ENCODE assay signal across 11 cellular contexts in the genomic region with DNA sequence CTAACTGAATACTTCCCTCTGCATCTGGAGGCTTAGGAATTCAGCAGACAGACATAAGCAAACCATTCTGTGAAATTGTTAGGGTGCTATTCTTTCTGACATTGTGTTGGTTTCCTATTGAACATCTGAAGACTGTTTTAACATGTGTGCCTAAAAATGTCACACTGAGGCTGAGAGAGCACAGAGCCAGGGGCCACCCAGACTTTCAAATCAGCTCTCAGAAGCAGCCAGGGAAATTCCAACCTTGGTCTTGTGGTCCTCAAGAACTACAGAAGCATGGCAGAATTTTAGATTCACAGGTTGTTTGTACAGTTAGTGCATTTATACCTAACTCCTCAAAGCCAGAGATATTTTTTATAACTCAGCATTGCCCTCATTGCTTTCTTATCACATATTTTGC.
DNase-seq lines count a peak whose midpoint lies in the region; ATAC-seq and TF ChIP-seq lines count a peak whose summit lies in the region.
"Had no signal": no experiment of that assay in that cellular context is flagged by ENCODE, and none has a peak within 500 bp of the region (broad histone marks: within the 10 kb centered on the region; RNA-seq: fewer than 3 reads in every experiment).

No MANE protein-coding gene starts in this region.

- TF ChIP-seq CTCF in stomach (IDR thresholded peaks at IDR 0.05) (no peak), breast epithelium (IDR thresholded peaks at IDR 0.05) (no peak)

- TF ChIP-seq EP300 in stomach (IDR thresholded peaks at IDR 0.05) = no peak

- no peak overlapping the region for H3K4me3 ChIP-seq in stomach
- no peak overlapping the region for H3K4me3 ChIP-seq in breast epithelium

- intact Hi-C loops in stomach (cut with DNase I; ENCODE audit: low total_unique reads) (no loop called here), breast epithelium (cut with DNase I; ENCODE audit: low total_unique reads) (no loop called here)

- H3K36me3 ChIP-seq in stomach (no peaks in the 10 kb centered on the region), breast epithelium (no peaks in the 10 kb centered on the region)
- H3K36me3 ChIP-seq: brain microvascular endothelial cell had no signal

- DNase-seq in central memory CD4-positive, alpha-beta T cell = peak; percentile 9
- no peak for DNase-seq in stomach
- DNase-seq in NCI-H2196 treated with DMSO at 0.1 percent for 48 hours (lab: John Stamatoyannopoulos, UW; ENCODE audit: unreplicated experiment) = no peak
- no peak for DNase-seq in breast epithelium (ENCODE audit: low spot score in 2 of 2)
- no peak for DNase-seq in SW480 (ENCODE audit: low spot score)
- DNase-seq: brain microvascular endothelial cell, kidney glomerular epithelial cell had no signal

- no peaks in the 10 kb centered on the region for H3K9me3 ChIP-seq in stomach
- no peaks in the 10 kb centered on the region for H3K9me3 ChIP-seq in breast epithelium

- H3K4me1 ChIP-seq in stomach (no peaks in the 10 kb centered on the region), breast epithelium (no peaks in the 10 kb centered on the region)

- H3K27me3 ChIP-seq in stomach (no peaks in the 10 kb centered on the region), breast epithelium (no peaks in the 10 kb centered on the region)
- H3K27me3 ChIP-seq: brain microvascular endothelial cell had no signal

- no peak overlapping the region for H3K27ac ChIP-seq in stomach
- no peak overlapping the region for H3K27ac ChIP-seq in breast epithelium
- H3K27ac ChIP-seq: brain microvascular endothelial cell had no signal

- TF ChIP-seq POLR2A in GM18505 (IDR thresholded peaks at IDR 0.05; ENCODE audit: borderline replicate concordance, extremely low read depth, insufficient read depth, insufficient read length) (no peak), stomach (IDR thresholded peaks at IDR 0.05) (no peak), breast epithelium (IDR thresholded peaks at IDR 0.05) (no peak)

- ATAC-seq in GM18505 (IDR thresholded peaks at IDR 0.05; ENCODE audit: unreplicated experiment) (peak; percentile 66), GM21381 (IDR thresholded peaks at IDR 0.05; ENCODE audit: unreplicated experiment) (peak; percentile 70), HG03159 (IDR thresholded peaks at IDR 0.05; ENCODE audit: unreplicated experiment) (peak; percentile 61)
- ATAC-seq: Panc1 had no signal
